13 cellular contexts compared by ENCODE assay signal in genomic region chr5:21680196-21680595, GRCh38.
DNase-seq lines count a peak whose midpoint lies in the region; ATAC-seq, FAIRE-seq and TF ChIP-seq lines count a peak whose summit lies in the region.
"Had no signal": no experiment of that assay in that cellular context is flagged by ENCODE, and none has a peak within 500 bp of the region (broad histone marks: within the 10 kb centered on the region; RNA-seq: fewer than 3 reads in every experiment).

No MANE protein-coding gene starts in this region.

- DNase-seq in Ammon's horn (ENCODE audit: low spot score), result peak; percentile 13
- DNase-seq in MG63, result peak; percentile 68
- peak; percentile 89 for DNase-seq in bronchial epithelial cell (ENCODE audit: low read depth)
- peak; percentile 82 for DNase-seq in kidney tubule cell (ENCODE audit: low spot score)
- no peak for DNase-seq in glutamatergic neuron
- no peak for DNase-seq in DMS53 (lab: John Stamatoyannopoulos, UW)
- DNase-seq: natural killer cell, RPMI8226 had no signal

- no peak overlapping the region for H3K4me3 Mint-ChIP-seq in glutamatergic neuron (ENCODE audit: unreplicated experiment)
- H3K4me3 Mint-ChIP-seq: activated naive CD4-positive, alpha-beta T cell treated with anti-CD3 and anti-CD28 coated beads, Interleukin-2, amount 50 U/mL, for 24 hours; natural killer cell had no signal

- H3K36me3 ChIP-seq in MG63 (no peaks in the 10 kb centered on the region), bronchial epithelial cell (ENCODE audit: control insufficient read depth, insufficient read depth, low read length) (no peaks in the 10 kb centered on the region), gastroesophageal sphincter (no peaks in the 10 kb centered on the region)

- no peak overlapping the region for H3K4me3 ChIP-seq in MG63
- no peak overlapping the region for H3K4me3 ChIP-seq in bronchial epithelial cell (ENCODE audit: low read depth, low read length)
- H3K4me3 ChIP-seq in gastroesophageal sphincter, result no peak overlapping the region

- H3K9me3 ChIP-seq in MG63, result no peaks in the 10 kb centered on the region
- no peaks in the 10 kb centered on the region for H3K9me3 ChIP-seq in gastroesophageal sphincter

- TF ChIP-seq EP300 in gastroesophageal sphincter (IDR thresholded peaks at IDR 0.05), result no peak

- TF ChIP-seq CTCF in bronchial epithelial cell (IDR thresholded peaks at IDR 0.05; ENCODE audit: insufficient read depth, low read length, severe bottlenecking) (no peak), glutamatergic neuron (IDR thresholded peaks at IDR 0.05; ENCODE audit: partially characterized antibody, unreplicated experiment) (no peak), gastroesophageal sphincter (IDR thresholded peaks at IDR 0.05) (no peak)

- no peaks in the 10 kb centered on the region for H3K36me3 Mint-ChIP-seq in glutamatergic neuron (ENCODE audit: unreplicated experiment)
- H3K36me3 Mint-ChIP-seq: activated naive CD4-positive, alpha-beta T cell treated with anti-CD3 and anti-CD28 coated beads, Interleukin-2, amount 50 U/mL, for 24 hours; natural killer cell had no signal

- peaks cover 2% of the 10 kb centered on the region for H3K27me3 Mint-ChIP-seq in glutamatergic neuron (ENCODE audit: unreplicated experiment)
- H3K27me3 Mint-ChIP-seq: activated naive CD4-positive, alpha-beta T cell treated with anti-CD3 and anti-CD28 coated beads, Interleukin-2, amount 50 U/mL, for 24 hours had no signal

- ATAC-seq in gastroesophageal sphincter, result no peak
- ATAC-seq in GM19452 (IDR thresholded peaks at IDR 0.05; ENCODE audit: unreplicated experiment), result no peak
- ATAC-seq: natural killer cell had no signal

- no peak for TF ChIP-seq POLR2A in gastroesophageal sphincter (IDR thresholded peaks at IDR 0.05)

- FAIRE-seq in bronchial epithelial cell (lab: Jason Lieb, UNC), result no peak
- FAIRE-seq: H1 had no signal

- H3K27ac Mint-ChIP-seq in glutamatergic neuron (ENCODE audit: unreplicated experiment), result no peak overlapping the region
- H3K27ac Mint-ChIP-seq: activated naive CD4-positive, alpha-beta T cell treated with anti-CD3 and anti-CD28 coated beads, Interleukin-2, amount 50 U/mL, for 24 hours; natural killer cell had no signal

- H3K4me1 ChIP-seq in gastroesophageal sphincter, result no peaks in the 10 kb centered on the region

- H3K9me3 Mint-ChIP-seq in glutamatergic neuron (ENCODE audit: unreplicated experiment), result no peaks in the 10 kb centered on the region

- H3K4me1 Mint-ChIP-seq in glutamatergic neuron (ENCODE audit: low read depth, unreplicated experiment), result no peaks in the 10 kb centered on the region
- H3K4me1 Mint-ChIP-seq: activated naive CD4-positive, alpha-beta T cell treated with anti-CD3 and anti-CD28 coated beads, Interleukin-2, amount 50 U/mL, for 24 hours; natural killer cell had no signal

- no peak overlapping the region for H3K27ac ChIP-seq in gastroesophageal sphincter
- H3K27ac ChIP-seq: C4-2B had no signal

- H3K27me3 ChIP-seq in MG63, result no peaks in the 10 kb centered on the region
- H3K27me3 ChIP-seq in bronchial epithelial cell (ENCODE audit: control insufficient read depth, insufficient read depth, low read length), result no peaks in the 10 kb centered on the region
- no peaks in the 10 kb centered on the region for H3K27me3 ChIP-seq in gastroesophageal sphincter

Comparison
In these comparisons a context has a peak if more than half of its experiments do, and no peak if none do; other contexts are left out.
1. DNase-seq: peak in Ammon's horn (single experiment), MG63 (single experiment), bronchial epithelial cell (single experiment) and kidney tubule cell (single experiment); none in glutamatergic neuron (single experiment) and DMS53 (single experiment).